22 cellular contexts compared by ENCODE assay signal in genomic region chr10:130040817-130041330, GRCh38.
"Had no signal": no experiment of that assay in that cellular context is flagged by ENCODE, and none has a peak within 500 bp of the region (broad histone marks: within the 10 kb centered on the region; RNA-seq: fewer than 3 reads in every experiment).

No MANE protein-coding gene starts in this region.

- H3K9me3 Mint-ChIP-seq: effector memory CD8-positive, alpha-beta T cell; naive thymus-derived CD8-positive, alpha-beta T cell; stimulated activated effector memory CD8-positive, alpha-beta T cell treated with anti-CD3 and anti-CD28 coated beads, Interleukin-12 subunit alpha, Interleukin-12 subunit beta, amount 100 ng/mL, for 72 hours had no signal

- H3K27me3 ChIP-seq: gastrocnemius medialis, pancreas, right lobe of liver, thyroid gland had no signal

- DNase-seq: cortex of kidney; effector memory CD8-positive, alpha-beta T cell; foreskin fibroblast; gastrocnemius medialis; left cardiac atrium; mammary epithelial cell; mesendoderm; naive thymus-derived CD8-positive, alpha-beta T cell; occipital lobe; pancreas; stimulated activated CD4-positive, alpha-beta T cell treated with anti-CD3 and anti-CD28 coated beads, Interleukin-2, amount 100 ng/mL, for 24 hours; stimulated activated CD4-positive, alpha-beta T cell treated with anti-CD3 and anti-CD28 coated beads, Interleukin-4, amount 100 ng/mL, for 24 hours; stimulated activated naive CD4-positive, alpha-beta T cell treated with Interleukin-2 at 50 U/mL for 16 hours; stomach; thyroid gland; trophoblast cell had no signal

- H3K27ac ChIP-seq: gastrocnemius medialis, hepatocyte, left lung, pancreas, right lobe of liver, stomach, thyroid gland had no signal

- H3K4me1 Mint-ChIP-seq: stimulated activated effector memory CD8-positive, alpha-beta T cell treated with anti-CD3 and anti-CD28 coated beads, Interleukin-12 subunit alpha, Interleukin-12 subunit beta, amount 100 ng/mL, for 72 hours had no signal

- ATAC-seq: effector memory CD8-positive, alpha-beta T cell; gastrocnemius medialis; left cardiac atrium; left lung; naive thymus-derived CD8-positive, alpha-beta T cell; pancreas; right lobe of liver; stimulated activated effector memory CD8-positive, alpha-beta T cell treated with anti-CD3 and anti-CD28 coated beads, Interleukin-12 subunit alpha, Interleukin-12 subunit beta, amount 100 ng/mL, for 72 hours had no signal

- H3K4me2 ChIP-seq: hepatocyte, smooth muscle cell had no signal

- H3K4me3 ChIP-seq: gastrocnemius medialis, hepatocyte, left lung, pancreas, right lobe of liver, smooth muscle cell, stomach, thyroid gland had no signal

- H3K4me1 ChIP-seq: gastrocnemius medialis, left lung, pancreas, right lobe of liver, stomach, thyroid gland had no signal

- H3K36me3 Mint-ChIP-seq: stimulated activated effector memory CD8-positive, alpha-beta T cell treated with anti-CD3 and anti-CD28 coated beads, Interleukin-12 subunit alpha, Interleukin-12 subunit beta, amount 100 ng/mL, for 72 hours had no signal

- H3K27ac Mint-ChIP-seq: effector memory CD8-positive, alpha-beta T cell; naive thymus-derived CD8-positive, alpha-beta T cell; progenitor cell of endocrine pancreas; stimulated activated effector memory CD8-positive, alpha-beta T cell treated with anti-CD3 and anti-CD28 coated beads, Interleukin-12 subunit alpha, Interleukin-12 subunit beta, amount 100 ng/mL, for 72 hours had no signal

- H3K4me3 Mint-ChIP-seq: effector memory CD8-positive, alpha-beta T cell; naive thymus-derived CD8-positive, alpha-beta T cell; stimulated activated effector memory CD8-positive, alpha-beta T cell treated with anti-CD3 and anti-CD28 coated beads, Interleukin-12 subunit alpha, Interleukin-12 subunit beta, amount 100 ng/mL, for 72 hours had no signal

- H3K36me3 ChIP-seq: gastrocnemius medialis, left lung, pancreas, right lobe of liver, stomach, thyroid gland had no signal

- H3K9me3 ChIP-seq: gastrocnemius medialis, left lung, pancreas, right lobe of liver, stomach, thyroid gland had no signal
